14 cellular contexts compared by ENCODE assay signal in the genomic region with DNA sequence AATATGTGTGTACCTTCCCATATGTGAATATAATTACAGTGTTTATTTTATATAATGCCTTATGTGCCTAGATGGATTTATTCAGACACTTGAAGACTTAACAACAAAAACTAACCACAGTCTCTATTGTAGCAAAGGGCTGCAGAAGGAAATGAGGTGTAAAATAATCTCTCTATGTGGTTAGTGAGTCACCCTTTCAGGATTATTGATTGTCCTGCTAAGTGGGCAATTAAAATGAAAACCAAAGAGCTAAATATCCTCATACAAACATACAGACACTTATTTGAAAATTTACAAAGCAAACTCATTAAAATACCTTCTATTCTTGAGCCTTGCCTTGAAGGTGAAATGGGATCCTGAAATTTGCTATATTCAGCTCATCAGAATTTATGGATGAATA. TPM values are rescaled to one million over a fixed set of nuclear protein-coding genes. Genes with fewer than 3 reads are reported as not detected.
DNase-seq lines count a peak whose midpoint lies in the region; ATAC-seq and TF ChIP-seq lines count a peak whose summit lies in the region.
"Had no signal": no experiment of that assay in that cellular context is flagged by ENCODE, and none has a peak within 500 bp of the region (broad histone marks: within the 10 kb centered on the region; RNA-seq: fewer than 3 reads in every experiment).

No MANE protein-coding gene starts in this region.

- no peaks in the 10 kb centered on the region for H3K27me3 ChIP-seq in hepatocyte
- H3K27me3 ChIP-seq: ovary, Peyer's patch had no signal

- no peak overlapping the region for H3K4me3 ChIP-seq in hepatocyte
- H3K4me3 ChIP-seq: ovary, Peyer's patch had no signal

- peak overlapping the region; percentile 64 for H3K27ac ChIP-seq in hepatocyte
- H3K27ac ChIP-seq: HL-60, ovary, Peyer's patch had no signal

- no peaks in the 10 kb centered on the region for H3K9me3 ChIP-seq in hepatocyte (ENCODE audit: low read depth)
- H3K9me3 ChIP-seq: ovary, Peyer's patch had no signal

- DNase-seq in DMS53 (lab: John Stamatoyannopoulos, UW) (peak; percentile 97), NCI-H1436 treated with DMSO at 0.1 percent for 48 hours (lab: John Stamatoyannopoulos, UW) (peak; percentile 65), NCI-H748 treated with DMSO at 0.1 percent for 48 hours (lab: John Stamatoyannopoulos, UW) (peak; percentile 98), hepatocyte (ENCODE audit: low spot score) (no peak), nephron progenitor cell (no peak), NCI-H1048 (lab: John Stamatoyannopoulos, UW) (no peak)
- DNase-seq in effector CD8-positive, alpha-beta T cell (lab: John Stamatoyannopoulos, UW) = no peak
- DNase-seq: cortex of kidney, ovary, Peyer's patch had no signal

- no peak overlapping the region for H3K4me3 Mint-ChIP-seq in nephron progenitor cell
- H3K4me3 Mint-ChIP-seq: activated naive CD8-positive, alpha-beta T cell; mesothelial cell of epicardium had no signal

- H3K27me3 Mint-ChIP-seq in nephron progenitor cell (ENCODE audit: low read depth, poor library complexity) = peaks cover 5% of the 10 kb centered on the region
- H3K27me3 Mint-ChIP-seq: activated naive CD8-positive, alpha-beta T cell had no signal

- H3K36me3 ChIP-seq in hepatocyte (replicated peaks; ENCODE audit: insufficient read depth, low read depth) = no peaks in the 10 kb centered on the region
- H3K36me3 ChIP-seq: ovary, Peyer's patch had no signal

- H3K27ac Mint-ChIP-seq in nephron progenitor cell = no peak overlapping the region
- H3K27ac Mint-ChIP-seq: activated naive CD8-positive, alpha-beta T cell; mesothelial cell of epicardium had no signal

- H3K4me2 ChIP-seq in hepatocyte = no peak overlapping the region

- ATAC-seq in HG03045 (IDR thresholded peaks at IDR 0.05; ENCODE audit: unreplicated experiment) = no peak

- no peaks in the 10 kb centered on the region for H3K36me3 Mint-ChIP-seq in nephron progenitor cell (ENCODE audit: low read depth)
- H3K36me3 Mint-ChIP-seq: activated naive CD8-positive, alpha-beta T cell; mesothelial cell of epicardium had no signal

- no peaks in the 10 kb centered on the region for H3K9me2 ChIP-seq in hepatocyte (replicated peaks; ENCODE audit: insufficient read depth)

- peaks cover 15% of the 10 kb centered on the region for H3K9me3 Mint-ChIP-seq in nephron progenitor cell

- no peaks in the 10 kb centered on the region for H4K20me1 ChIP-seq in hepatocyte (ENCODE audit: insufficient read depth, poor library complexity, severe bottlenecking)

- TF ChIP-seq CTCF in hepatocyte (IDR thresholded peaks at IDR 0.05; ENCODE audit: poor library complexity) (no peak), nephron progenitor cell (IDR thresholded peaks at IDR 0.05) (no peak)

- H3K79me2 ChIP-seq in hepatocyte = no peaks in the 10 kb centered on the region

- H2AFZ ChIP-seq in hepatocyte = no peak overlapping the region

- peaks cover 7% of the 10 kb centered on the region for H3K4me1 Mint-ChIP-seq in nephron progenitor cell
- H3K4me1 Mint-ChIP-seq: mesothelial cell of epicardium had no signal

- H3K4me1 ChIP-seq in hepatocyte (ENCODE audit: insufficient read depth) = no peaks in the 10 kb centered on the region
- H3K4me1 ChIP-seq: Peyer's patch had no signal

RNA-seq across cellular contexts. Expression of a gene that starts 27.7 kb away (rescaled TPM):
- total RNA-seq in hepatocyte = 1.8 and 3.5 TPM in 2 replicates
- polyA plus RNA-seq in hepatocyte = 0.52 and 1.0 TPM in 2 replicates

Comparison
In these comparisons a context has a peak if more than half of its experiments do, and no peak if none do; other contexts are left out.
1. DNase-seq: peak in DMS53 (single experiment), NCI-H1436 treated with DMSO at 0.1 percent for 48 hours (single experiment) and NCI-H748 treated with DMSO at 0.1 percent for 48 hours (single experiment); none in hepatocyte (single experiment), nephron progenitor cell (single experiment), effector CD8-positive, alpha-beta T cell (single experiment) and NCI-H1048 (single experiment).